20 cellular contexts compared by ENCODE assay signal in genomic region chr15:33941279-33942063, GRCh38. TPM values are rescaled to one million over a fixed set of nuclear protein-coding genes. Genes with fewer than 3 reads are reported as not detected.
DNase-seq lines count a peak whose midpoint lies in the region; ATAC-seq lines count a peak whose summit lies in the region.
"Had no signal": no experiment of that assay in that cellular context is flagged by ENCODE, and none has a peak within 500 bp of the region (broad histone marks: within the 10 kb centered on the region; RNA-seq: fewer than 3 reads in every experiment).

No MANE protein-coding gene starts in this region.

- no peak overlapping the region for H2BK15ac ChIP-seq in mesenchymal stem cell (ENCODE audit: low read depth, poor library complexity, severe bottlenecking)

- no peak overlapping the region for H3K27ac ChIP-seq in mesenchymal stem cell (ENCODE audit: low read length, poor library complexity, severe bottlenecking)
- H3K27ac ChIP-seq: 22Rv1, coronary artery, PC-9 had no signal

- H2AFZ ChIP-seq in mesenchymal stem cell (ENCODE audit: low read depth, low read length) = no peak overlapping the region
- H2AFZ ChIP-seq: PC-9 had no signal

- H3K36me3 Mint-ChIP-seq in activated T-helper 1 cell treated with anti-CD3 and anti-CD28 coated beads, Interleukin-12 subunit alpha, Interleukin-12 subunit beta, Interleukin-2, Interleukin-4 antibody, amounts not matched to agents 30 ng/mL and 10 ng/mL and 1 ng/mL, durations not matched to agents 14 hours and 24 hours and 36 hours (ENCODE audit: low read depth) = no peaks in the 10 kb centered on the region

- no peak overlapping the region for H3K4me2 ChIP-seq in mesenchymal stem cell (ENCODE audit: low read length, poor library complexity, severe bottlenecking)
- H3K4me2 ChIP-seq: PC-9 had no signal

- WGBS in mesenchymal stem cell = 83% methylated on average over 2 of the region's 4 CpGs

- no peaks in the 10 kb centered on the region for H3K4me1 ChIP-seq in mesenchymal stem cell (ENCODE audit: control insufficient read depth, insufficient read depth, low read depth, low read length)

- H3K9me3 ChIP-seq in mesenchymal stem cell (ENCODE audit: control insufficient read depth, low read length) = no peaks in the 10 kb centered on the region

- H3K27me3 ChIP-seq in mesenchymal stem cell (ENCODE audit: control insufficient read depth in 1 of 2, insufficient read depth in 1 of 2, low read length in 2 of 2) = no peaks in the 10 kb centered on the region

- H3K4me3 Mint-ChIP-seq in activated T-helper 1 cell treated with anti-CD3 and anti-CD28 coated beads, Interleukin-12 subunit alpha, Interleukin-12 subunit beta, Interleukin-2, Interleukin-4 antibody, amounts not matched to agents 30 ng/mL and 10 ng/mL and 1 ng/mL, durations not matched to agents 14 hours and 24 hours and 36 hours = no peak overlapping the region
- H3K4me3 Mint-ChIP-seq: CD4-positive, CD25-positive, alpha-beta regulatory T cell; IgD-negative memory B cell had no signal

- ATAC-seq in HG03060 (IDR thresholded peaks at IDR 0.05; ENCODE audit: low read depth, unreplicated experiment) (peak; percentile 82), HG03039 (IDR thresholded peaks at IDR 0.05; ENCODE audit: unreplicated experiment) (no peak)
- ATAC-seq: activated CD4-positive, CD25-positive, alpha-beta regulatory T cell treated with anti-CD3 and anti-CD28 coated beads, Interleukin-2, amount 50 U/mL, for 24 hours had no signal

- no peak overlapping the region for H3K23ac ChIP-seq in mesenchymal stem cell (ENCODE audit: low read length in 2 of 2)

- H3K27ac Mint-ChIP-seq in activated T-helper 1 cell treated with anti-CD3 and anti-CD28 coated beads, Interleukin-12 subunit alpha, Interleukin-12 subunit beta, Interleukin-2, Interleukin-4 antibody, amounts not matched to agents 30 ng/mL and 10 ng/mL and 1 ng/mL, durations not matched to agents 14 hours and 24 hours and 36 hours = no peak overlapping the region
- H3K27ac Mint-ChIP-seq: CD4-positive, CD25-positive, alpha-beta regulatory T cell; IgD-negative memory B cell had no signal

- H3K36me3 ChIP-seq in mesenchymal stem cell (ENCODE audit: control insufficient read depth in 1 of 2, insufficient read depth in 2 of 2, low read depth in 1 of 2, low read length in 2 of 2) = no peaks in the 10 kb centered on the region

- no peak overlapping the region for H4K91ac ChIP-seq in mesenchymal stem cell (ENCODE audit: low read length)

- H2BK12ac ChIP-seq in mesenchymal stem cell (ENCODE audit: low read length in 2 of 2) = no peak overlapping the region

- peaks cover 14% of the 10 kb centered on the region for H3K79me1 ChIP-seq in mesenchymal stem cell (replicated peaks; ENCODE audit: low read length, poor library complexity, severe bottlenecking)

- no peak overlapping the region for H2BK120ac ChIP-seq in mesenchymal stem cell (ENCODE audit: low read depth, low read length)

- no peaks in the 10 kb centered on the region for H3K4me1 Mint-ChIP-seq in activated T-helper 1 cell treated with anti-CD3 and anti-CD28 coated beads, Interleukin-12 subunit alpha, Interleukin-12 subunit beta, Interleukin-2, Interleukin-4 antibody, amounts not matched to agents 30 ng/mL and 10 ng/mL and 1 ng/mL, durations not matched to agents 14 hours and 24 hours and 36 hours (ENCODE audit: low read depth)
- H3K4me1 Mint-ChIP-seq: IgD-negative memory B cell had no signal

- H3K9ac ChIP-seq in mesenchymal stem cell (ENCODE audit: low read length) = no peak overlapping the region

- H3K18ac ChIP-seq in mesenchymal stem cell (ENCODE audit: low read depth in 1 of 2, low read length in 2 of 2) = no peak overlapping the region

- H3K4me3 ChIP-seq in mesenchymal stem cell (ENCODE audit: insufficient read depth in 1 of 2, low read depth in 1 of 2, low read length in 2 of 2) = no peak overlapping the region
- H3K4me3 ChIP-seq: coronary artery, PC-9 had no signal

- intact Hi-C loops in activated T-helper 1 cell treated with anti-CD3 and anti-CD28 coated beads, Interleukin-12 subunit alpha, Interleukin-12 subunit beta, Interleukin-2, Interleukin-4 antibody, amounts not matched to agents 30 ng/mL and 10 ng/mL and 1 ng/mL, durations not matched to agents 14 hours and 24 hours and 36 hours (cut with micrococcal nuclease) = no loop called here

- H3K14ac ChIP-seq in mesenchymal stem cell (ENCODE audit: low read length in 2 of 2) = no peak overlapping the region

- H3K27me3 Mint-ChIP-seq in activated T-helper 1 cell treated with anti-CD3 and anti-CD28 coated beads, Interleukin-12 subunit alpha, Interleukin-12 subunit beta, Interleukin-2, Interleukin-4 antibody, amounts not matched to agents 30 ng/mL and 10 ng/mL and 1 ng/mL, durations not matched to agents 14 hours and 24 hours and 36 hours (ENCODE audit: insufficient read depth) = peaks cover 2% of the 10 kb centered on the region
- H3K27me3 Mint-ChIP-seq: CD4-positive, CD25-positive, alpha-beta regulatory T cell; IgD-negative memory B cell had no signal

- H2BK5ac ChIP-seq in mesenchymal stem cell (ENCODE audit: low read depth, low read length, poor library complexity, severe bottlenecking) = no peak overlapping the region

- H4K8ac ChIP-seq in mesenchymal stem cell (ENCODE audit: low read length) = no peak overlapping the region

- H3K4ac ChIP-seq in mesenchymal stem cell (ENCODE audit: low read depth in 1 of 2, low read length in 2 of 2) = no peak overlapping the region

- DNase-seq in DMS153 (lab: John Stamatoyannopoulos, UW) (peak; percentile 49), DMS153 treated with DMSO at 0.1 percent for 48 hours (lab: John Stamatoyannopoulos, UW; ENCODE audit: unreplicated experiment) (no peak), NCI-H69 (lab: John Stamatoyannopoulos, UW) (peak; percentile 13), mesenchymal stem cell (peak; percentile 25), kidney glomerular epithelial cell (lab: John Stamatoyannopoulos, UW) (no peak)
- DNase-seq in activated T-helper 1 cell treated with anti-CD3 and anti-CD28 coated beads, Interleukin-12 subunit alpha, Interleukin-12 subunit beta, Interleukin-2, Interleukin-4 antibody, amounts not matched to agents 30 ng/mL and 10 ng/mL and 1 ng/mL, durations not matched to agents 14 hours and 24 hours and 36 hours (ENCODE audit: low spot score) = no peak
- DNase-seq: activated T-cell treated with anti-CD3 and anti-CD28 coated beads, Interleukin-2, amount 50 U/mL, for 1 hour; CD4-positive, CD25-positive, alpha-beta regulatory T cell; GF-D8; GOT3; mesendoderm; NCI-H1694 treated with DMSO at 0.1 percent for 48 hours; nucleus accumbens; PC-9 had no signal

- no peak overlapping the region for H2AK5ac ChIP-seq in mesenchymal stem cell (ENCODE audit: low read length, severe bottlenecking)

- H3K9me3 Mint-ChIP-seq in activated T-helper 1 cell treated with anti-CD3 and anti-CD28 coated beads, Interleukin-12 subunit alpha, Interleukin-12 subunit beta, Interleukin-2, Interleukin-4 antibody, amounts not matched to agents 30 ng/mL and 10 ng/mL and 1 ng/mL, durations not matched to agents 14 hours and 24 hours and 36 hours = no peaks in the 10 kb centered on the region

RNA-seq across cellular contexts. Expression of gene CHRM5, which starts 26.8 kb away (rescaled TPM):
- polyA plus RNA-seq in mesenchymal stem cell (2013, experiment 1 of 2) = not detected
- polyA plus RNA-seq in mesenchymal stem cell (2013, experiment 2 of 2) = 0.03 TPM
- total RNA-seq in activated T-helper 1 cell treated with anti-CD3 and anti-CD28 coated beads, Interleukin-12 subunit alpha, Interleukin-12 subunit beta, Interleukin-2, Interleukin-4 antibody, amounts not matched to agents 30 ng/mL and 10 ng/mL and 1 ng/mL, durations not matched to agents 14 hours and 24 hours and 36 hours = not detected in 2 replicates
- total RNA-seq: CD4-positive, CD25-positive, alpha-beta regulatory T cell; PC-9 had no signal
- polyA plus RNA-seq: CD4-positive, CD25-positive, alpha-beta regulatory T cell; IgD-negative memory B cell had no signal

Comparison
In these comparisons a context has a peak if more than half of its experiments do, and no peak if none do; other contexts are left out.
1. DNase-seq: peak in DMS153 (single experiment), NCI-H69 (single experiment) and mesenchymal stem cell (single experiment); none in DMS153 treated with DMSO at 0.1 percent for 48 hours (single experiment), kidney glomerular epithelial cell (single experiment) and activated T-helper 1 cell treated with anti-CD3 and anti-CD28 coated beads, Interleukin-12 subunit alpha, Interleukin-12 subunit beta, Interleukin-2, Interleukin-4 antibody, amounts not matched to agents 30 ng/mL and 10 ng/mL and 1 ng/mL, durations not matched to agents 14 hours and 24 hours and 36 hours (single experiment).